1 cellular context compared by ENCODE assay signal in genomic region chr10:79468015-79468560, GRCh38.
TF ChIP-seq lines count a peak whose summit lies in the region.

No MANE protein-coding gene starts in this region.

TF ChIP-seq in H1, 55 proteins besides CTCF, POLR2A, EP300 and RAD21:
- TF ChIP-seq SUZ12 (IDR thresholded peaks at IDR 0.05; ENCODE audit: low read length) (no peak), SAP30 (IDR thresholded peaks at IDR 0.05; ENCODE audit: insufficient read depth, insufficient replicate concordance, low read length) (no peak), TAF1 (IDR thresholded peaks at IDR 0.05; ENCODE audit: low read depth, low read length) (no peak), KDM4A (IDR thresholded peaks at IDR 0.05; ENCODE audit: low read depth, low read length, severe bottlenecking) (no peak), CHD7 (IDR thresholded peaks at IDR 0.05; ENCODE audit: insufficient replicate concordance, low read length) (no peak), E2F6 (IDR thresholded peaks at IDR 0.05) (no peak), TEAD4 (IDR thresholded peaks at IDR 0.05; ENCODE audit: low read depth, low read length) (no peak), CTBP2 (IDR thresholded peaks at IDR 0.05; ENCODE audit: borderline replicate concordance, insufficient read depth, insufficient read length, low read length) (no peak), BRCA1 (IDR thresholded peaks at IDR 0.05; ENCODE audit: low read depth, low read length) (no peak), POU5F1 (IDR thresholded peaks at IDR 0.05; ENCODE audit: low read depth, low read length) (no peak), HDAC2 (IDR thresholded peaks at IDR 0.05; ENCODE audit: borderline replicate concordance in 1 of 2, low read depth in 2 of 2, low read length in 2 of 2) (no peak), JUND (IDR thresholded peaks at IDR 0.05; ENCODE audit: low read length) (no peak), POLR2AphosphoS5 (IDR thresholded peaks at IDR 0.05; ENCODE audit: low read depth, low read length) (no peak), USF2 (IDR thresholded peaks at IDR 0.05; ENCODE audit: low read length) (no peak), RFX5 (IDR thresholded peaks at IDR 0.05; ENCODE audit: borderline replicate concordance, low read depth, low read length) (no peak), GTF2F1 (IDR thresholded peaks at IDR 0.05; ENCODE audit: borderline replicate concordance, low read depth, low read length) (no peak), SIN3A (conservative IDR thresholded peaks at IDR 0.05 in 1 of 2, IDR thresholded peaks at IDR 0.05 in 1 of 2; ENCODE audit: low read depth in 1 of 2, low read length in 2 of 2) (no peak), JUN (IDR thresholded peaks at IDR 0.05; ENCODE audit: low read depth, low read length) (no peak), BACH1 (IDR thresholded peaks at IDR 0.05; ENCODE audit: low read length) (no peak), NRF1 (IDR thresholded peaks at IDR 0.05; ENCODE audit: low read depth, low read length) (no peak)
